Comparison of ENCODE assay signal across 8 cellular contexts in the genomic region with DNA sequence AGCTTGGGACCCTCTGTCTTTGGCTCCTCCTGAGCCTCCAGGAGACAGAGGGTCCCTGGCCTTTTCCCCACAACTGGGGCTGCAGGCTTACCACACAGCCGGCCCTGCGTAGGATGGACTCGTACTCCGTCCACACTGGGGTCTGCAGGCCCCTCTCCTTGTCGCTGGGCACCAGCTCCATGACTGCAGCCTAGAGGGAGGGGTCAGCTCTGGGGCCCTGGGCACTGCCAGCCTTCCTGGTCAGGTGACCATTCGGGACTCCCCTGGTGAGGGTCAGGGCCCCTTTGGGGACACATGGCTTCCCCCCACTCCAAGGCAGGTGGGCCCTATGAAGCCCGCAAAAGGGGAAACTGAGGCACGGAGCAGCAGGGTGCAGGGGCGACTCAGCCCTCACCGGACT. TPM values are rescaled to one million over a fixed set of nuclear protein-coding genes. Genes with fewer than 3 reads are reported as not detected.
DNase-seq lines count a peak whose midpoint lies in the region; ATAC-seq and TF ChIP-seq lines count a peak whose summit lies in the region.
"Had no signal": no experiment of that assay in that cellular context is flagged by ENCODE, and none has a peak within 500 bp of the region (broad histone marks: within the 10 kb centered on the region; RNA-seq: fewer than 3 reads in every experiment).

No MANE protein-coding gene starts in this region.

- no peak overlapping the region for H3K27ac Mint-ChIP-seq in GM23338
- no peak overlapping the region for H3K27ac Mint-ChIP-seq in activated CD8-positive, alpha-beta T cell treated with anti-CD3 and anti-CD28 coated beads for 36 hours
- peak overlapping the region; percentile 24 for H3K27ac Mint-ChIP-seq in stimulated activated memory B cell treated with anti-CD40 and anti-IgM and Interleukin-4, amounts not matched to agents 10 μg/mL and 1 μg/mL and 100 μg/mL, for 72 hours

- no peaks in the 10 kb centered on the region; the same call in 2 of the 3 replicates for H3K4me1 Mint-ChIP-seq in GM23338
- H3K4me1 Mint-ChIP-seq in activated CD8-positive, alpha-beta T cell treated with anti-CD3 and anti-CD28 coated beads for 36 hours (ENCODE audit: low read depth): peaks cover 7% of the 10 kb centered on the region
- H3K4me1 Mint-ChIP-seq in stimulated activated memory B cell treated with anti-CD40 and anti-IgM and Interleukin-4, amounts not matched to agents 10 μg/mL and 1 μg/mL and 100 μg/mL, for 72 hours: peaks cover 37% of the 10 kb centered on the region

- no peak for ATAC-seq in GM23338
- no peak for ATAC-seq in activated CD8-positive, alpha-beta T cell treated with anti-CD3 and anti-CD28 coated beads for 36 hours
- no peak for ATAC-seq in stimulated activated memory B cell treated with anti-CD40 and anti-IgM and Interleukin-4, amounts not matched to agents 10 μg/mL and 1 μg/mL and 100 μg/mL, for 72 hours

- H3K4me2 ChIP-seq in GM23338 (peak overlapping the region; percentile 92), hepatocyte (peak overlapping the region; percentile 95)

- no peak for TF ChIP-seq POLR2A in thyroid gland (IDR thresholded peaks at IDR 0.05)

- H3K79me2 ChIP-seq in GM23338 (replicated peaks; ENCODE audit: insufficient read depth): 0 out of 2 replicates have a peak, but pooled peaks cover 4% of the 10 kb centered on the region
- no peaks in the 10 kb centered on the region for H3K79me2 ChIP-seq in hepatocyte

- 0 out of 2 replicates have a peak, but pooled peaks cover 3% of the 10 kb centered on the region for H3F3A ChIP-seq in GM23338 (replicated peaks; ENCODE audit: low read depth)

- H3K27me3 ChIP-seq in GM23338 (ENCODE audit: insufficient read depth): peaks cover 6% of the 10 kb centered on the region; the same call in 1 of the 2 replicates
- H3K27me3 ChIP-seq in hepatocyte: no peaks in the 10 kb centered on the region
- no peaks in the 10 kb centered on the region for H3K27me3 ChIP-seq in SJCRH30
- H3K27me3 ChIP-seq in thyroid gland: no peaks in the 10 kb centered on the region

- H2AFZ ChIP-seq in GM23338 (no peak overlapping the region), hepatocyte (no peak overlapping the region)

- H3K4me1 ChIP-seq in GM23338 (ENCODE audit: insufficient read depth): no peaks in the 10 kb centered on the region
- H3K4me1 ChIP-seq in hepatocyte (ENCODE audit: insufficient read depth): peaks cover 21% of the 10 kb centered on the region
- no peaks in the 10 kb centered on the region for H3K4me1 ChIP-seq in SJCRH30
- H3K4me1 ChIP-seq in thyroid gland: peaks cover 0 to 15% of the 10 kb centered on the region in 2 donors

- DNase-seq in GM23338 (ENCODE audit: low spot score) (no peak), hepatocyte (ENCODE audit: low spot score) (no peak), SJCRH30 (no peak), thyroid gland (no peak), DMS114 treated with DMSO at 0.1 percent for 48 hours (lab: John Stamatoyannopoulos, UW; ENCODE audit: unreplicated experiment) (no peak)
- no peak for DNase-seq in activated CD8-positive, alpha-beta T cell treated with anti-CD3 and anti-CD28 coated beads for 36 hours

- H3K9me2 ChIP-seq in GM23338 (ENCODE audit: insufficient read depth) (no peaks in the 10 kb centered on the region), hepatocyte (replicated peaks; ENCODE audit: insufficient read depth) (no peaks in the 10 kb centered on the region)

- H3K36me3 ChIP-seq in GM23338 (ENCODE audit: insufficient read depth): no peaks in the 10 kb centered on the region
- no peaks in the 10 kb centered on the region for H3K36me3 ChIP-seq in hepatocyte (replicated peaks; ENCODE audit: insufficient read depth, low read depth)
- no peaks in the 10 kb centered on the region for H3K36me3 ChIP-seq in SJCRH30
- H3K36me3 ChIP-seq in thyroid gland: no peaks in the 10 kb centered on the region

- WGBS in hepatocyte (ENCODE audit: low lambda C conversion rate, missing lambda C conversion rate): 84% methylated on average over 10 of the region's 10 CpGs
- 76 to 78% methylated on average over 5 to 6 of the region's 10 CpGs for WGBS in thyroid gland, 2 donors

- TF ChIP-seq CTCF in GM23338 (conservative IDR thresholded peaks at IDR 0.05; ENCODE audit: low read depth in 2 of 2): no peak
- TF ChIP-seq CTCF in activated CD8-positive, alpha-beta T cell treated with anti-CD3 and anti-CD28 coated beads for 36 hours (IDR thresholded peaks at IDR 0.05): no peak
- TF ChIP-seq CTCF in hepatocyte (IDR thresholded peaks at IDR 0.05; ENCODE audit: poor library complexity): no peak
- TF ChIP-seq CTCF in thyroid gland (IDR thresholded peaks at IDR 0.05): no peak

- no peaks in the 10 kb centered on the region for H3K9me3 Mint-ChIP-seq in GM23338
- H3K9me3 Mint-ChIP-seq in activated CD8-positive, alpha-beta T cell treated with anti-CD3 and anti-CD28 coated beads for 36 hours: no peaks in the 10 kb centered on the region
- no peaks in the 10 kb centered on the region for H3K9me3 Mint-ChIP-seq in stimulated activated memory B cell treated with anti-CD40 and anti-IgM and Interleukin-4, amounts not matched to agents 10 μg/mL and 1 μg/mL and 100 μg/mL, for 72 hours

- POLR2A ChIA-PET in activated CD8-positive, alpha-beta T cell treated with anti-CD3 and anti-CD28 coated beads for 36 hours (lab: Charles Lee): interaction anchor here (1.5 to 3.7 kb wide), 3 partner anchors 9 to 34 kb away, joined by 6 to 20 read pairs (median 12); partner anchors contain the start of gene PRAP1

- H3K27ac ChIP-seq in GM23338 (ENCODE audit: low read depth) (no peak overlapping the region), hepatocyte (no peak overlapping the region), SJCRH30 (no peak overlapping the region), thyroid gland (no peak overlapping the region)

- CTCF ChIA-PET in activated CD8-positive, alpha-beta T cell treated with anti-CD3 and anti-CD28 coated beads for 36 hours (lab: Charles Lee): interaction anchor here (1.3 to 2.6 kb wide), 3 partner anchors 21 to 27 kb away, joined by 3 to 11 read pairs (median 7); no protein-coding TSS in a partner anchor

- H3K4me3 Mint-ChIP-seq in GM23338: peak overlapping the region; percentile 80; the same call in 2 of the 3 replicates
- H3K4me3 Mint-ChIP-seq in activated CD8-positive, alpha-beta T cell treated with anti-CD3 and anti-CD28 coated beads for 36 hours: peak overlapping the region; percentile 82
- H3K4me3 Mint-ChIP-seq in stimulated activated memory B cell treated with anti-CD40 and anti-IgM and Interleukin-4, amounts not matched to agents 10 μg/mL and 1 μg/mL and 100 μg/mL, for 72 hours: peak overlapping the region; percentile 31

- intact Hi-C loops in activated CD8-positive, alpha-beta T cell treated with anti-CD3 and anti-CD28 coated beads for 36 hours (cut with micrococcal nuclease): no loop called here
- intact Hi-C loops in thyroid gland (cut with DNase I): no loop called here

- H3K9me3 ChIP-seq in hepatocyte (ENCODE audit: low read depth): no peaks in the 10 kb centered on the region
- no peaks in the 10 kb centered on the region for H3K9me3 ChIP-seq in SJCRH30 (replicated peaks)
- no peaks in the 10 kb centered on the region for H3K9me3 ChIP-seq in thyroid gland

- peak overlapping the region; percentile 86 for H3K4me3 ChIP-seq in GM23338
- H3K4me3 ChIP-seq in hepatocyte: no peak overlapping the region
- H3K4me3 ChIP-seq in SJCRH30: no peak overlapping the region
- no peak overlapping the region for H3K4me3 ChIP-seq in thyroid gland (replicated peaks in 1 of 3)

- peaks cover 3% of the 10 kb centered on the region for H3K36me3 Mint-ChIP-seq in GM23338 (ENCODE audit: low read depth)
- H3K36me3 Mint-ChIP-seq in activated CD8-positive, alpha-beta T cell treated with anti-CD3 and anti-CD28 coated beads for 36 hours (ENCODE audit: low read depth): peaks cover 5% of the 10 kb centered on the region
- no peaks in the 10 kb centered on the region for H3K36me3 Mint-ChIP-seq in stimulated activated memory B cell treated with anti-CD40 and anti-IgM and Interleukin-4, amounts not matched to agents 10 μg/mL and 1 μg/mL and 100 μg/mL, for 72 hours

- H3K27me3 Mint-ChIP-seq in GM23338 (ENCODE audit: insufficient read depth, low read depth, poor library complexity): peaks cover 15% of the 10 kb centered on the region
- H3K27me3 Mint-ChIP-seq in activated CD8-positive, alpha-beta T cell treated with anti-CD3 and anti-CD28 coated beads for 36 hours: no peaks in the 10 kb centered on the region
- H3K27me3 Mint-ChIP-seq in stimulated activated memory B cell treated with anti-CD40 and anti-IgM and Interleukin-4, amounts not matched to agents 10 μg/mL and 1 μg/mL and 100 μg/mL, for 72 hours: no peaks in the 10 kb centered on the region

- H4K20me1 ChIP-seq in GM23338 (replicated peaks; ENCODE audit: insufficient read depth): no peaks in the 10 kb centered on the region; the same call in 1 of the 2 replicates
- no peaks in the 10 kb centered on the region for H4K20me1 ChIP-seq in hepatocyte (ENCODE audit: insufficient read depth, poor library complexity, severe bottlenecking)

RNA-seq across cellular contexts. Expression of gene FUOM, which starts 1.3 kb away (rescaled TPM):
- 33.9 and 43.9 TPM in 2 replicates for total RNA-seq in GM23338 (2014; rRNA removed; shearing (Covaris generic))
- polyA plus RNA-seq in GM23338 (2016; fragmentation: Nextera tagmentation; extraction: Ambion mirVana) (30.8 and 33.0 TPM in 2 replicates), hepatocyte (31.1 and 35.0 TPM in 2 replicates)
- total RNA-seq in activated CD8-positive, alpha-beta T cell treated with anti-CD3 and anti-CD28 coated beads for 36 hours: 10 to 100 TPM; 32.2 to 33.7 TPM
- total RNA-seq in hepatocyte (17.3 and 34.6 TPM in 2 replicates), thyroid gland (10 to 100 TPM in 3 of 4 donors, 1 to 10 TPM in 1; 7.4 to 25.9 (median 18.9) TPM)
- not detected in 2 replicates for total RNA-seq in SJCRH30 (2014; rRNA removed; shearing (Covaris generic))
- polyA plus RNA-seq: neural cell had no signal

RNA-seq across cellular contexts. Expression of gene PRAP1, which starts 9.4 kb away (rescaled TPM):
- not detected in 2 replicates for total RNA-seq in GM23338 (2014; rRNA removed; shearing (Covaris generic))
- polyA plus RNA-seq in GM23338 (2016; fragmentation: Nextera tagmentation; extraction: Ambion mirVana) (0.68 and 1.5 TPM in 2 replicates), hepatocyte (178 and 324 TPM in 2 replicates)
- not detected for total RNA-seq in activated CD8-positive, alpha-beta T cell treated with anti-CD3 and anti-CD28 coated beads for 36 hours
- total RNA-seq in hepatocyte (146 and 156 TPM in 2 replicates), thyroid gland (not detected)
- not detected in 2 replicates for total RNA-seq in SJCRH30 (2014; rRNA removed; shearing (Covaris generic))
- polyA plus RNA-seq: neural cell had no signal

RNA-seq across cellular contexts. Expression of gene ECHS1, which starts 16.6 kb away (rescaled TPM):
- total RNA-seq in GM23338 (2014; rRNA removed; shearing (Covaris generic)): 87.8 and 92.1 TPM in 2 replicates
- 120 and 127 TPM in 2 replicates for polyA plus RNA-seq in GM23338 (2016; fragmentation: Nextera tagmentation; extraction: Ambion mirVana)
- total RNA-seq in activated CD8-positive, alpha-beta T cell treated with anti-CD3 and anti-CD28 coated beads for 36 hours: 10 to 100 TPM; 50.7 to 51.4 TPM
- 146 TPM in 2 replicates for total RNA-seq in hepatocyte
- 167 and 204 TPM in 2 replicates for polyA plus RNA-seq in hepatocyte
- total RNA-seq in SJCRH30 (2014; rRNA removed; shearing (Covaris generic)): 63.6 and 65.7 TPM in 2 replicates
- 100 to 1,000 TPM in 2 of 4 donors, 10 to 100 TPM in 2; 73.9 to 135 (median 99.5) TPM for total RNA-seq in thyroid gland

RNA-seq across cellular contexts. Expression of gene CALY, which starts 19.9 kb away (rescaled TPM):
- 0.31 and 1.0 TPM in 2 replicates for total RNA-seq in GM23338 (2014; rRNA removed; shearing (Covaris generic))
- polyA plus RNA-seq in GM23338 (2016; fragmentation: Nextera tagmentation; extraction: Ambion mirVana) (8.0 and 9.0 TPM in 2 replicates), hepatocyte (3.1 and 3.7 TPM in 2 replicates)
- total RNA-seq in activated CD8-positive, alpha-beta T cell treated with anti-CD3 and anti-CD28 coated beads for 36 hours: not detected
- total RNA-seq in hepatocyte (2.3 TPM in 1 of 2 replicates, not detected in the other), thyroid gland (1 to 10 TPM in 1 of 4 donors, under 1 TPM in 1, not detected in 2; 0.13 to 1.5 TPM)
- total RNA-seq in SJCRH30 (2014; rRNA removed; shearing (Covaris generic)): not detected in 2 replicates

RNA-seq across cellular contexts. Expression of gene PAOX, which starts 22.5 kb away (rescaled TPM):
- total RNA-seq in GM23338 (2014; rRNA removed; shearing (Covaris generic)): 8.7 and 8.8 TPM in 2 replicates
- polyA plus RNA-seq in GM23338 (2016; fragmentation: Nextera tagmentation; extraction: Ambion mirVana) (4.1 and 6.1 TPM in 2 replicates), hepatocyte (19.6 and 27.6 TPM in 2 replicates)
- total RNA-seq in activated CD8-positive, alpha-beta T cell treated with anti-CD3 and anti-CD28 coated beads for 36 hours: 1 to 10 TPM; 4.2 to 4.6 TPM
- total RNA-seq in hepatocyte (11.5 and 12.7 TPM in 2 replicates), thyroid gland (10 to 100 TPM in 2 of 4 donors, 1 to 10 TPM in 2; 3.5 to 11.0 (median 9.9) TPM)
- total RNA-seq in SJCRH30 (2014; rRNA removed; shearing (Covaris generic)): not detected in 2 replicates

Comparison
In these comparisons a context has a peak if more than half of its experiments do, and no peak if none do; other contexts are left out.
1. H3K4me3 Mint-ChIP-seq: peak in every context shown above with its lines; median percentile 82 in activated CD8-positive, alpha-beta T cell treated with anti-CD3 and anti-CD28 coated beads for 36 hours; 80 in GM23338; 31 in stimulated activated memory B cell treated with anti-CD40 and anti-IgM and Interleukin-4, amounts not matched to agents 10 μg/mL and 1 μg/mL and 100 μg/mL, for 72 hours.
2. RNA of gene PRAP1, which starts 9.4 kb away (total RNA-seq): 146 to 156 TPM in hepatocyte; not detected in GM23338, not detected in activated CD8-positive, alpha-beta T cell treated with anti-CD3 and anti-CD28 coated beads for 36 hours, not detected in SJCRH30 and not detected in thyroid gland; every median in the first group is over 100 times any median in the second.